Comparison of ENCODE assay signal across 1 cellular context in the genomic region with DNA sequence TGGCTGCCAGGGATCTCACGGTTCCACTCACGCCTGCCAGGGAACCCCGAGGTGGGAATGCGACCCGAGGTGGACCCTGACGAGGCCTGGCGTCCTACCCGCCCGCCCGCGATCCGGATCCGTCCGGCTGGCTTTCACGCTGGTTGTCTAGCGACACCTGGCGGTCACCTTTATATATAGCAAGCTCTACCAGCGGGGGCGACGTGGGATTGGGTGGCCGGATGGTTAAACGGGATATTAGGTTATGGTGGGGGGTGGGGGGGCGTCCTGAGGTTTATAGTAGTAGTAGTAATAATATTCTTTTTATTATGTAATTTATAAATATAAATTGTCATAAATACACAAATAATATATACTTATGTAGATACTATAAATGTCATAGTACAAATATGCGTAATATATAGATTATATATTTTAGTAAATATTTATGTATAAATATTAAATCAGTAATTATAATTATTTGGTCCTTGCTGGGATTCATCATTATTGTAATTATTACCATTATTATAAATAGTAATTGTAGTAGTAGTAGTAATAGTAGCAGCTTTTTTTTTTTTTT.
TF ChIP-seq lines count a peak whose summit lies in the region.

No MANE protein-coding gene starts in this region.

TF ChIP-seq in K562, 482 proteins besides CTCF, POLR2A, EP300 and RAD21 (continued from another document):
- TF ChIP-seq, protein P1, sequence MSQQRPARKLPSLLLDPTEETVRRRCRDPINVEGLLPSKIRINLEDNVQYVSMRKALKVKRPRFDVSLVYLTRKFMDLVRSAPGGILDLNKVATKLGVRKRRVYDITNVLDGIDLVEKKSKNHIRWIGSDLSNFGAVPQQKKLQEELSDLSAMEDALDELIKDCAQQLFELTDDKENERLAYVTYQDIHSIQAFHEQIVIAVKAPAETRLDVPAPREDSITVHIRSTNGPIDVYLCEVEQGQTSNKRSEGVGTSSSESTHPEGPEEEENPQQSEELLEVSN (IDR thresholded peaks at IDR 0.05; ENCODE audit: borderline replicate concordance in 1 of 2, extremely low read depth in 1 of 2, insufficient read depth in 1 of 2, insufficient read length in 1 of 2, low read depth in 1 of 2, low read length in 1 of 2, poor library complexity in 1 of 2, severe bottlenecking in 1 of 2) = peak; percentile 18 to 88
- TF ChIP-seq SMC3 (conservative IDR thresholded peaks at IDR 0.05; ENCODE audit: insufficient read depth, low read depth, low read length) (peak; percentile 65), MBD2 (IDR thresholded peaks at IDR 0.05; ENCODE audit: borderline replicate concordance, low read depth) (no peak), MAZ (CRISPR knock-in tag; conservative IDR thresholded peaks at IDR 0.05 in 1 of 2, IDR thresholded peaks at IDR 0.05 in 1 of 2) (peak in 1 of 2 experiments; percentile 45; a peak in 1 of 4 replicates), VEZF1 (CRISPR knock-in tag; IDR thresholded peaks at IDR 0.05) (peak; percentile 40; the same call in 1 of the 2 replicates), ZNF311 (CRISPR knock-in tag; IDR thresholded peaks at IDR 0.05) (no peak), ELF4 (CRISPR knock-in tag; IDR thresholded peaks at IDR 0.05) (no peak), BRD4 (IDR thresholded peaks at IDR 0.05) (no peak), L3MBTL2 (IDR thresholded peaks at IDR 0.05) (peak; percentile 43; the same call in 1 of the 2 replicates), KLF16 (IDR thresholded peaks at IDR 0.05) (0 out of 2 replicates have a peak, but pooled peaks have one; percentile 52)
- TF ChIP-seq, protein P2, sequence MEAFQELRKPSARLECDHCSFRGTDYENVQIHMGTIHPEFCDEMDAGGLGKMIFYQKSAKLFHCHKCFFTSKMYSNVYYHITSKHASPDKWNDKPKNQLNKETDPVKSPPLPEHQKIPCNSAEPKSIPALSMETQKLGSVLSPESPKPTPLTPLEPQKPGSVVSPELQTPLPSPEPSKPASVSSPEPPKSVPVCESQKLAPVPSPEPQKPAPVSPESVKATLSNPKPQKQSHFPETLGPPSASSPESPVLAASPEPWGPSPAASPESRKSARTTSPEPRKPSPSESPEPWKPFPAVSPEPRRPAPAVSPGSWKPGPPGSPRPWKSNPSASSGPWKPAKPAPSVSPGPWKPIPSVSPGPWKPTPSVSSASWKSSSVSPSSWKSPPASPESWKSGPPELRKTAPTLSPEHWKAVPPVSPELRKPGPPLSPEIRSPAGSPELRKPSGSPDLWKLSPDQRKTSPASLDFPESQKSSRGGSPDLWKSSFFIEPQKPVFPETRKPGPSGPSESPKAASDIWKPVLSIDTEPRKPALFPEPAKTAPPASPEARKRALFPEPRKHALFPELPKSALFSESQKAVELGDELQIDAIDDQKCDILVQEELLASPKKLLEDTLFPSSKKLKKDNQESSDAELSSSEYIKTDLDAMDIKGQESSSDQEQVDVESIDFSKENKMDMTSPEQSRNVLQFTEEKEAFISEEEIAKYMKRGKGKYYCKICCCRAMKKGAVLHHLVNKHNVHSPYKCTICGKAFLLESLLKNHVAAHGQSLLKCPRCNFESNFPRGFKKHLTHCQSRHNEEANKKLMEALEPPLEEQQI (IDR thresholded peaks at IDR 0.05) = no peak
- TF ChIP-seq, protein P3, sequence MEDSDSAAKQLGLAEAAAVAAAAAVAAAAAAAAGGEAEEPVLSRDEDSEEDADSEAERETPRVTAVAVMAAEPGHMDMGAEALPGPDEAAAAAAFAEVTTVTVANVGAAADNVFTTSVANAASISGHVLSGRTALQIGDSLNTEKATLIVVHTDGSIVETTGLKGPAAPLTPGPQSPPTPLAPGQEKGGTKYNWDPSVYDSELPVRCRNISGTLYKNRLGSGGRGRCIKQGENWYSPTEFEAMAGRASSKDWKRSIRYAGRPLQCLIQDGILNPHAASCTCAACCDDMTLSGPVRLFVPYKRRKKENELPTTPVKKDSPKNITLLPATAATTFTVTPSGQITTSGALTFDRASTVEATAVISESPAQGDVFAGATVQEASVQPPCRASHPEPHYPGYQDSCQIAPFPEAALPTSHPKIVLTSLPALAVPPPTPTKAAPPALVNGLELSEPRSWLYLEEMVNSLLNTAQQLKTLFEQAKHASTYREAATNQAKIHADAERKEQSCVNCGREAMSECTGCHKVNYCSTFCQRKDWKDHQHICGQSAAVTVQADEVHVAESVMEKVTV (CRISPR knock-in tag; IDR thresholded peaks at IDR 0.05) = peak; percentile 55
- TF ChIP-seq, protein P4, sequence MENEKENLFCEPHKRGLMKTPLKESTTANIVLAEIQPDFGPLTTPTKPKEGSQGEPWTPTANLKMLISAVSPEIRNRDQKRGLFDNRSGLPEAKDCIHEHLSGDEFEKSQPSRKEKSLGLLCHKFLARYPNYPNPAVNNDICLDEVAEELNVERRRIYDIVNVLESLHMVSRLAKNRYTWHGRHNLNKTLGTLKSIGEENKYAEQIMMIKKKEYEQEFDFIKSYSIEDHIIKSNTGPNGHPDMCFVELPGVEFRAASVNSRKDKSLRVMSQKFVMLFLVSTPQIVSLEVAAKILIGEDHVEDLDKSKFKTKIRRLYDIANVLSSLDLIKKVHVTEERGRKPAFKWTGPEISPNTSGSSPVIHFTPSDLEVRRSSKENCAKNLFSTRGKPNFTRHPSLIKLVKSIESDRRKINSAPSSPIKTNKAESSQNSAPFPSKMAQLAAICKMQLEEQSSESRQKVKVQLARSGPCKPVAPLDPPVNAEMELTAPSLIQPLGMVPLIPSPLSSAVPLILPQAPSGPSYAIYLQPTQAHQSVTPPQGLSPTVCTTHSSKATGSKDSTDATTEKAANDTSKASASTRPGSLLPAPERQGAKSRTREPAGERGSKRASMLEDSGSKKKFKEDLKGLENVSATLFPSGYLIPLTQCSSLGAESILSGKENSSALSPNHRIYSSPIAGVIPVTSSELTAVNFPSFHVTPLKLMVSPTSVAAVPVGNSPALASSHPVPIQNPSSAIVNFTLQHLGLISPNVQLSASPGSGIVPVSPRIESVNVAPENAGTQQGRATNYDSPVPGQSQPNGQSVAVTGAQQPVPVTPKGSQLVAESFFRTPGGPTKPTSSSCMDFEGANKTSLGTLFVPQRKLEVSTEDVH (IDR thresholded peaks at IDR 0.05; ENCODE audit: low read depth, partially characterized antibody) = no peak
